ENCODE assay signal across 8 cellular contexts in genomic region chr7:143345428-143345900, GRCh38. TPM values are rescaled to one million over a fixed set of nuclear protein-coding genes. Genes with fewer than 3 reads are reported as not detected.
DNase-seq lines count a peak whose midpoint lies in the region; ATAC-seq and TF ChIP-seq lines count a peak whose summit lies in the region.

No MANE protein-coding gene starts in this region.

- H3K27me3 Mint-ChIP-seq in CD14-positive monocyte (ENCODE audit: low read depth in 3 of 3), result peaks cover 0 to 7% (median 3%) of the 10 kb centered on the region in 3 donors

- no peak overlapping the region for H3K27ac ChIP-seq in gastroesophageal sphincter

- peak overlapping the region in 1 of 2 donors; percentile 24 for H3K4me3 ChIP-seq in gastroesophageal sphincter

- no peaks in the 10 kb centered on the region for H3K36me3 Mint-ChIP-seq in CD14-positive monocyte

- peaks cover 45% of the 10 kb centered on the region for H3K27me3 ChIP-seq in gastroesophageal sphincter

- H3K4me3 Mint-ChIP-seq in CD14-positive monocyte, result peak overlapping the region; percentile 71 to 88

- TF ChIP-seq EP300 in gastroesophageal sphincter (IDR thresholded peaks at IDR 0.05), result no peak

- H3K4me1 ChIP-seq in gastroesophageal sphincter, result peaks cover 0 to 5% (median 3%) of the 10 kb centered on the region in 3 donors

- DNase-seq in CD14-positive monocyte (ENCODE audit: low spot score) (peak; percentile 60), NCI-H524 (lab: John Stamatoyannopoulos, UW) (peak; percentile 46 to 82), activated T-helper 1 cell treated with Interleukin-2 at 50 U/mL for 16 hours (ENCODE audit: low read depth) (peak; percentile 51), renal cortical epithelial cell (ENCODE audit: low read depth) (peak; percentile 32), GM19240 (ENCODE audit: insufficient read length, low spot score) (no peak), NAMALWA (ENCODE audit: low spot score) (no peak)

- TF ChIP-seq POLR2A in gastroesophageal sphincter (IDR thresholded peaks at IDR 0.05), result no peak

- intact Hi-C loops in CD14-positive monocyte (cut with micrococcal nuclease), result no loop called here

- TF ChIP-seq CTCF in CD14-positive monocyte (IDR thresholded peaks at IDR 0.05) (peak; percentile 66), gastroesophageal sphincter (IDR thresholded peaks at IDR 0.05) (peak in 3 of 4 experiments; percentile 12 to 56 (median 41))

- 6 to 14% methylated on average over 4 to 9 of the region's 35 CpGs for WGBS in gastroesophageal sphincter (ENCODE audit: low coverage in 1 of 2), 2 donors

- peak overlapping the region in 5 of 7 donors; percentile 16 to 73 (median 66) for H3K27ac Mint-ChIP-seq in CD14-positive monocyte

- no peaks in the 10 kb centered on the region for H3K36me3 ChIP-seq in gastroesophageal sphincter

- peaks cover 11% of the 10 kb centered on the region for H3K4me1 Mint-ChIP-seq in CD14-positive monocyte

- ATAC-seq in GM21515 (IDR thresholded peaks at IDR 0.05; ENCODE audit: unreplicated experiment) (peak; percentile 75), gastroesophageal sphincter (peak; percentile 58)

- H3K9me3 ChIP-seq in gastroesophageal sphincter, result no peaks in the 10 kb centered on the region

- peaks cover 0 to 3% (median 0%) of the 10 kb centered on the region in 7 donors for H3K9me3 Mint-ChIP-seq in CD14-positive monocyte

RNA-seq across cellular contexts. Expression of gene FAM131B, which starts 17.0 kb away (rescaled TPM):
- polyA plus RNA-seq in CD14-positive monocyte, result under 1 TPM in 1 of 2 donors, not detected in 1; 0.72 TPM
- total RNA-seq in gastroesophageal sphincter, result 1 to 10 TPM in 2 of 4 donors, under 1 TPM in 2; 0.31 to 2.4 (median 1.2) TPM
- 1.0 and 4.2 TPM in 2 replicates for total RNA-seq in renal cortical epithelial cell

RNA-seq across cellular contexts. Expression of gene CLCN1, which starts 29.6 kb away (rescaled TPM):
- polyA plus RNA-seq in CD14-positive monocyte, result under 1 TPM; 0.11 to 0.76 TPM
- not detected for total RNA-seq in gastroesophageal sphincter
- not detected in 2 replicates for total RNA-seq in renal cortical epithelial cell

RNA-seq across cellular contexts. Expression of gene ZYX, which starts 35.7 kb away (rescaled TPM):
- polyA plus RNA-seq in CD14-positive monocyte, result 100 to 1,000 TPM; 198 to 331 TPM
- total RNA-seq in gastroesophageal sphincter, result 100 to 1,000 TPM; 111 to 389 (median 146) TPM
- 14.4 and 92.3 TPM in 2 replicates for total RNA-seq in renal cortical epithelial cell

RNA-seq across cellular contexts. Expression of gene CASP2, which starts 57.3 kb away (rescaled TPM):
- 10 to 100 TPM in 1 of 2 donors, 1 to 10 TPM in 1; 7.9 to 12.2 TPM for polyA plus RNA-seq in CD14-positive monocyte
- 10 to 100 TPM; 10.1 to 14.5 (median 13.6) TPM for total RNA-seq in gastroesophageal sphincter
- total RNA-seq in renal cortical epithelial cell, result 8.7 and 19.0 TPM in 2 replicates

Comparison
In these comparisons a context has a peak if more than half of its experiments do, and no peak if none do; other contexts are left out.
1. DNase-seq: peak in CD14-positive monocyte (single experiment), NCI-H524 (2 of 2), activated T-helper 1 cell treated with Interleukin-2 at 50 U/mL for 16 hours (single experiment) and renal cortical epithelial cell (single experiment); none in GM19240 (single experiment) and NAMALWA (single experiment).